11 cellular contexts compared by ENCODE assay signal in genomic region chr1:90725961-90726715, GRCh38. TPM values are rescaled to one million over a fixed set of nuclear protein-coding genes. Genes with fewer than 3 reads are reported as not detected.
DNase-seq lines count a peak whose midpoint lies in the region; ATAC-seq and TF ChIP-seq lines count a peak whose summit lies in the region.
"Had no signal": no experiment of that assay in that cellular context is flagged by ENCODE, and none has a peak within 500 bp of the region (broad histone marks: within the 10 kb centered on the region; RNA-seq: fewer than 3 reads in every experiment).

No MANE protein-coding gene starts in this region.

- H3K4me3 Mint-ChIP-seq in H9: peak overlapping the region; percentile 53 to 79
- peak overlapping the region; percentile 49 for H3K4me3 Mint-ChIP-seq in activated T-helper 17 cell treated with anti-CD3 and anti-CD28 coated beads, Interleukin-2, amount 50 U/mL, for 72 hours

- no peak overlapping the region for H3K18ac ChIP-seq in H9 (ENCODE audit: insufficient read length, low read depth, low read length)

- no peak overlapping the region for H2AFZ ChIP-seq in H9 (ENCODE audit: low read length)

- in situ Hi-C loops in gastrocnemius medialis (cut with MboI; ENCODE audit: low sequenced_read_pairs in 4 of 4) (loop anchor here in 1 of 4 donors (10.0 kb wide), 1 partner anchor 239 kb away; no protein-coding TSS in a partner anchor), ACHN (cut with HindIII; ENCODE audit: low pct_ligation_motif_present, low pct_unique_long_range_greater_than_20kb, low sequenced_read_pairs) (no loop called here)

- no peaks in the 10 kb centered on the region for H3K9me3 ChIP-seq in H9 (ENCODE audit: control insufficient read depth, low read depth, low read length)
- no peaks in the 10 kb centered on the region for H3K9me3 ChIP-seq in iPS-18a (ENCODE audit: control insufficient read depth, low read depth, low read length)
- no peaks in the 10 kb centered on the region for H3K9me3 ChIP-seq in gastrocnemius medialis
- H3K9me3 ChIP-seq in ovary: peaks cover 0 to 10% of the 10 kb centered on the region in 2 donors
- H3K9me3 ChIP-seq: SJCRH30 had no signal

- no peak overlapping the region for H3K14ac ChIP-seq in H9 (ENCODE audit: insufficient read depth, low read length)

- H3K36me3 ChIP-seq in iPS-18a (ENCODE audit: control insufficient read depth, low read depth, low read length) (no peaks in the 10 kb centered on the region), gastrocnemius medialis (no peaks in the 10 kb centered on the region), ovary (no peaks in the 10 kb centered on the region)
- H3K36me3 ChIP-seq: SJCRH30 had no signal

- H3K27me3 ChIP-seq in H9 (ENCODE audit: insufficient read depth, low read length) (peaks cover 91% of the 10 kb centered on the region), iPS-18a (ENCODE audit: control insufficient read depth, insufficient read depth, low read length) (peaks cover 100% of the 10 kb centered on the region), gastrocnemius medialis (peaks cover 100% of the 10 kb centered on the region in 3 donors), ovary (peaks cover 3% of the 10 kb centered on the region)
- H3K27me3 ChIP-seq: SJCRH30 had no signal

- no peak overlapping the region for H2BK120ac ChIP-seq in H9 (ENCODE audit: low read depth, low read length, poor library complexity, severe bottlenecking)

- H3K4me1 Mint-ChIP-seq in H9: peaks cover 62 to 75% of the 10 kb centered on the region in 2 experiments
- peaks cover 30% of the 10 kb centered on the region for H3K4me1 Mint-ChIP-seq in activated T-helper 17 cell treated with anti-CD3 and anti-CD28 coated beads, Interleukin-2, amount 50 U/mL, for 72 hours

- peak overlapping the region; percentile 38 for H3K4me2 ChIP-seq in H9 (ENCODE audit: insufficient read depth, insufficient read length, low read length)

- H3K4me3 ChIP-seq in iPS-18a (ENCODE audit: low read length): peak overlapping the region; percentile 41
- peak overlapping the region; percentile 32 to 58 (median 36) for H3K4me3 ChIP-seq in gastrocnemius medialis
- no peak overlapping the region for H3K4me3 ChIP-seq in ovary
- H3K4me3 ChIP-seq: SJCRH30 had no signal

- no peak overlapping the region for H4K8ac ChIP-seq in H9 (replicated peaks; ENCODE audit: insufficient read length, low read depth, low read length)

- no peak for ATAC-seq in activated T-helper 17 cell treated with anti-CD3 and anti-CD28 coated beads, Interleukin-2, amount 50 U/mL, for 72 hours (replicated peaks)
- peak in 1 of 2 donors; percentile 4 for ATAC-seq in gastrocnemius medialis

- TF ChIP-seq POLR2A in gastrocnemius medialis (IDR thresholded peaks at IDR 0.05): no peak
- TF ChIP-seq POLR2A in ovary (IDR thresholded peaks at IDR 0.05): no peak

- TF ChIP-seq CTCF in H9 (conservative IDR thresholded peaks at IDR 0.05) (no peak), gastrocnemius medialis (IDR thresholded peaks at IDR 0.05 in 4 of 5, conservative IDR thresholded peaks at IDR 0.05 in 1 of 5) (no peak), ovary (IDR thresholded peaks at IDR 0.05) (no peak)

- no peaks in the 10 kb centered on the region for H3K79me1 ChIP-seq in H9 (ENCODE audit: insufficient read depth, low read depth, low read length, poor library complexity, severe bottlenecking)

- H3K4me1 ChIP-seq in H9 (ENCODE audit: insufficient read depth, low read length) (peaks cover 2% of the 10 kb centered on the region; the same call in 1 of the 2 replicates), iPS-18a (ENCODE audit: control insufficient read depth, low read depth, low read length) (peaks cover 48% of the 10 kb centered on the region), gastrocnemius medialis (peaks cover 27% of the 10 kb centered on the region in 2 donors), ovary (ENCODE audit: insufficient read depth) (peaks cover 12% of the 10 kb centered on the region)
- H3K4me1 ChIP-seq: SJCRH30 had no signal

- no peak overlapping the region for H3K23ac ChIP-seq in H9 (ENCODE audit: insufficient read length, low read depth, low read length)

- H3K79me2 ChIP-seq in H9 (ENCODE audit: insufficient read depth, low read length): no peaks in the 10 kb centered on the region

- no peak for TF ChIP-seq EP300 in ovary (IDR thresholded peaks at IDR 0.05)

- H2BK5ac ChIP-seq in H9 (ENCODE audit: insufficient read length, low read length): no peak overlapping the region

- H3K9me3 Mint-ChIP-seq in H9: peaks cover 2 to 7% of the 10 kb centered on the region in 2 experiments; a peak in 3 of 5 replicates
- peaks cover 3% of the 10 kb centered on the region for H3K9me3 Mint-ChIP-seq in activated T-helper 17 cell treated with anti-CD3 and anti-CD28 coated beads, Interleukin-2, amount 50 U/mL, for 72 hours

- no peak overlapping the region for H4K91ac ChIP-seq in H9 (ENCODE audit: insufficient read length, low read depth, low read length)

- H3K56ac ChIP-seq in H9 (ENCODE audit: insufficient read length, low read depth, low read length): no peak overlapping the region

- no peak overlapping the region for H3K27ac Mint-ChIP-seq in H9
- H3K27ac Mint-ChIP-seq in activated T-helper 17 cell treated with anti-CD3 and anti-CD28 coated beads, Interleukin-2, amount 50 U/mL, for 72 hours: peak overlapping the region; percentile 36

- H3K27ac ChIP-seq in H9 (ENCODE audit: insufficient read length, low read depth, low read length) (no peak overlapping the region), iPS-18a (ENCODE audit: low read length) (no peak overlapping the region), gastrocnemius medialis (no peak overlapping the region), ovary (no peak overlapping the region)
- H3K27ac ChIP-seq: SJCRH30 had no signal

- H2BK20ac ChIP-seq in H9 (ENCODE audit: low read depth, low read length, poor library complexity, severe bottlenecking): no peak overlapping the region

- H3K9ac ChIP-seq in H9 (ENCODE audit: extremely low read depth, insufficient read length, low read length) (no peak overlapping the region), iPS-18a (ENCODE audit: low read length) (no peak overlapping the region)

- H2BK12ac ChIP-seq in H9 (ENCODE audit: insufficient read length, low read depth, low read length): no peak overlapping the region

- peaks cover 100% of the 10 kb centered on the region for H3K27me3 Mint-ChIP-seq in H9 (ENCODE audit: low read depth)
- H3K27me3 Mint-ChIP-seq in activated T-helper 17 cell treated with anti-CD3 and anti-CD28 coated beads, Interleukin-2, amount 50 U/mL, for 72 hours: peaks cover 91% of the 10 kb centered on the region

- H3K4ac ChIP-seq in H9 (ENCODE audit: low read depth, low read length): no peak overlapping the region

- intact Hi-C loops in gastrocnemius medialis (cut with DNase I; ENCODE audit: low total_unique reads): no loop called here
- intact Hi-C loops in ovary (cut with DNase I): loop anchor here in 1 of 4 donors (10.0 kb wide), 1 partner anchor 429 kb away; no protein-coding TSS in a partner anchor

- no peaks in the 10 kb centered on the region for H4K20me1 ChIP-seq in H9 (ENCODE audit: control insufficient read depth, insufficient read depth, insufficient read length)

- H3K36me3 Mint-ChIP-seq in H9 (ENCODE audit: insufficient read depth in 1 of 3, low read depth in 3 of 3): no peaks in the 10 kb centered on the region
- H3K36me3 Mint-ChIP-seq in activated T-helper 17 cell treated with anti-CD3 and anti-CD28 coated beads, Interleukin-2, amount 50 U/mL, for 72 hours (ENCODE audit: low read depth): peaks cover 24% of the 10 kb centered on the region

- no peak overlapping the region for H2AK5ac ChIP-seq in H9 (ENCODE audit: insufficient read length, low read length)

- WGBS in H9 (ENCODE audit: extremely low coverage, insufficient read length, low lambda C conversion rate): no CpG with 5 or more reads among the region's 35 CpGs
- 3 to 5% (median 4%) methylated on average over 35 of the region's 35 CpGs for WGBS in ovary, 3 donors

- H4K5ac ChIP-seq in H9 (ENCODE audit: insufficient read length, low read depth, low read length): no peak overlapping the region

- no peak overlapping the region for H2BK15ac ChIP-seq in H9 (ENCODE audit: low read depth, low read length)

- H3T11ph ChIP-seq in H9 (ENCODE audit: low read length): no peak overlapping the region

- peaks cover 29% of the 10 kb centered on the region for H3K23me2 ChIP-seq in H9 (ENCODE audit: insufficient read length, low read depth, low read length, poor library complexity, severe bottlenecking)

- DNase-seq in H9 (no peak), gastrocnemius medialis (no peak), NCI-H1694 treated with DMSO at 0.1 percent for 48 hours (lab: John Stamatoyannopoulos, UW) (no peak), ACHN (no peak), ovary (no peak), NCI-H69 (lab: John Stamatoyannopoulos, UW) (no peak)
- DNase-seq: SJCRH30; stimulated activated CD4-positive, alpha-beta T cell treated with anti-CD3 and anti-CD28 coated beads, Interleukin-2, amount 100 ng/mL, for 24 hours had no signal

RNA-seq across cellular contexts. Expression of gene BARHL2, which starts 9.0 kb away (rescaled TPM):
- total RNA-seq in H9 (2021): not detected in 2 replicates
- not detected for total RNA-seq in activated T-helper 17 cell treated with anti-CD3 and anti-CD28 coated beads, Interleukin-2, amount 50 U/mL, for 72 hours
- total RNA-seq in gastrocnemius medialis: not detected
- not detected for total RNA-seq in ovary
- polyA plus RNA-seq in ovary: not detected
- total RNA-seq: SJCRH30 had no signal
- polyA plus RNA-seq: adipose tissue had no signal
